Comparison of ENCODE assay signal across 14 cellular contexts in genomic region chr9:3848445-3849114, GRCh38.
DNase-seq lines count a peak whose midpoint lies in the region; TF ChIP-seq lines count a peak whose summit lies in the region.
"Had no signal": no experiment of that assay in that cellular context is flagged by ENCODE, and none has a peak within 500 bp of the region (broad histone marks: within the 10 kb centered on the region; RNA-seq: fewer than 3 reads in every experiment).

No MANE protein-coding gene starts in this region.

- DNase-seq in A673 (ENCODE audit: low spot score) = peak; percentile 49
- peak; percentile 58 for DNase-seq in amniotic epithelial cell (ENCODE audit: low read depth)
- peak; percentile 30 for DNase-seq in iPS DF 4.7 (ENCODE audit: extremely low read depth, low spot score)
- no peak for DNase-seq in coronary artery (ENCODE audit: low spot score)
- DNase-seq in NOMO-1 treated with dmso at 0.1 percent for 144 hours (lab: John Stamatoyannopoulos, UW; ENCODE audit: unreplicated experiment) = no peak
- DNase-seq in COR-L47 (lab: John Stamatoyannopoulos, UW) = no peak
- no peak for DNase-seq in glomerular visceral epithelial cell (ENCODE audit: extremely low spot score)
- DNase-seq: activated CD4-positive, alpha-beta memory T cell treated with anti-CD3 and anti-CD28 coated beads, Interleukin-2, amount 10 ng/mL, durations not matched to agents 7 days and 5 days; aorta; CD8-positive, alpha-beta T cell; MG63; SHP77 had no signal

- H3K36me3 ChIP-seq in A673 (ENCODE audit: insufficient read depth, low read length, poor library complexity, severe bottlenecking) (no peaks in the 10 kb centered on the region), HEK293 (ENCODE audit: control insufficient read depth in 2 of 2, insufficient read depth in 1 of 2, low read length in 2 of 2) (no peaks in the 10 kb centered on the region)
- H3K36me3 ChIP-seq: MG63 had no signal

- TF ChIP-seq CTCF in A673 (conservative IDR thresholded peaks at IDR 0.05; ENCODE audit: low read depth, low read length) (peak; percentile 63), HEK293 (tag by site-specific recombination; IDR thresholded peaks at IDR 0.05) (no peak), coronary artery (IDR thresholded peaks at IDR 0.05) (no peak)

- no peak overlapping the region for H3K4me3 ChIP-seq in A673 (ENCODE audit: low read depth, low read length, poor library complexity, severe bottlenecking)
- H3K4me3 ChIP-seq in HEK293 (ENCODE audit: low read depth, low read length) = no peak overlapping the region
- no peak overlapping the region for H3K4me3 ChIP-seq in coronary artery
- H3K4me3 ChIP-seq: MG63 had no signal

- H3K9me3 ChIP-seq in A673 (ENCODE audit: low read depth, low read length, poor library complexity, severe bottlenecking) (no peaks in the 10 kb centered on the region), HEK293 (ENCODE audit: control insufficient read depth, insufficient read depth, low read depth, low read length) (no peaks in the 10 kb centered on the region)
- H3K9me3 ChIP-seq: MG63 had no signal

- no TSS peak for BruUV-seq in A673 (replicated peaks; lab: Mats Ljungman, UMichigan)

- POLR2A ChIA-PET in A673 (lab: Charles Lee; ENCODE audit: low non-redundant PET) (no interaction called here), HEK293 (lab: Yijun Ruan, JAX) (no interaction called here)

- CTCF ChIA-PET in A673 (lab: Charles Lee) = no interaction called here
- CTCF ChIA-PET in HEK293 (lab: Yijun Ruan, JAX) = no interaction called here

- H3K4me1 ChIP-seq in A673 (ENCODE audit: insufficient read depth, low read length, poor library complexity, severe bottlenecking) = peaks cover 5% of the 10 kb centered on the region
- H3K4me1 ChIP-seq in HEK293 (ENCODE audit: control insufficient read depth, insufficient read depth, low read length) = no peaks in the 10 kb centered on the region
- H3K4me1 ChIP-seq: parathyroid adenoma had no signal

- intact Hi-C loops in A673 (cut with micrococcal nuclease; ENCODE audit: unreplicated experiment) = no loop called here

- H3K27me3 ChIP-seq in A673 (replicated peaks; ENCODE audit: insufficient read depth, low read depth, low read length, poor library complexity) = no peaks in the 10 kb centered on the region
- H3K27me3 ChIP-seq: MG63 had no signal

- no peak overlapping the region for H3K27ac ChIP-seq in A673 (ENCODE audit: low read depth, low read length, poor library complexity, severe bottlenecking)
- H3K27ac ChIP-seq in HEK293 (ENCODE audit: extremely low read depth, low read depth, low read length) = no peak overlapping the region
- no peak overlapping the region for H3K27ac ChIP-seq in coronary artery
- H3K27ac ChIP-seq: parathyroid adenoma had no signal

TF ChIP-seq in HEK293, 187 proteins besides CTCF, POLR2A, EP300 and RAD21:
- TF ChIP-seq MEIS1 (CRISPR knock-in tag; IDR thresholded peaks at IDR 0.05; ENCODE audit: borderline replicate concordance) (0 out of 2 replicates have a peak, but pooled peaks have one; percentile 50), ZBTB8A (tag by site-specific recombination; IDR thresholded peaks at IDR 0.05) (no peak)
- TF ChIP-seq, protein P1, sequence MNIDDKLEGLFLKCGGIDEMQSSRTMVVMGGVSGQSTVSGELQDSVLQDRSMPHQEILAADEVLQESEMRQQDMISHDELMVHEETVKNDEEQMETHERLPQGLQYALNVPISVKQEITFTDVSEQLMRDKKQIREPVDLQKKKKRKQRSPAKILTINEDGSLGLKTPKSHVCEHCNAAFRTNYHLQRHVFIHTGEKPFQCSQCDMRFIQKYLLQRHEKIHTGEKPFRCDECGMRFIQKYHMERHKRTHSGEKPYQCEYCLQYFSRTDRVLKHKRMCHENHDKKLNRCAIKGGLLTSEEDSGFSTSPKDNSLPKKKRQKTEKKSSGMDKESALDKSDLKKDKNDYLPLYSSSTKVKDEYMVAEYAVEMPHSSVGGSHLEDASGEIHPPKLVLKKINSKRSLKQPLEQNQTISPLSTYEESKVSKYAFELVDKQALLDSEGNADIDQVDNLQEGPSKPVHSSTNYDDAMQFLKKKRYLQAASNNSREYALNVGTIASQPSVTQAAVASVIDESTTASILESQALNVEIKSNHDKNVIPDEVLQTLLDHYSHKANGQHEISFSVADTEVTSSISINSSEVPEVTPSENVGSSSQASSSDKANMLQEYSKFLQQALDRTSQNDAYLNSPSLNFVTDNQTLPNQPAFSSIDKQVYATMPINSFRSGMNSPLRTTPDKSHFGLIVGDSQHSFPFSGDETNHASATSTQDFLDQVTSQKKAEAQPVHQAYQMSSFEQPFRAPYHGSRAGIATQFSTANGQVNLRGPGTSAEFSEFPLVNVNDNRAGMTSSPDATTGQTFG (tag by site-specific recombination; IDR thresholded peaks at IDR 0.05; ENCODE audit: borderline replicate concordance) = no peak

Comparison
In these comparisons a context has a peak if more than half of its experiments do, and no peak if none do; other contexts are left out.
1. DNase-seq: peak in A673 (single experiment), amniotic epithelial cell (single experiment) and iPS DF 4.7 (single experiment); none in coronary artery (single experiment), NOMO-1 treated with dmso at 0.1 percent for 144 hours (single experiment), COR-L47 (single experiment) and glomerular visceral epithelial cell (single experiment).